Comparison of ENCODE assay signal across 21 cellular contexts in the genomic region with DNA sequence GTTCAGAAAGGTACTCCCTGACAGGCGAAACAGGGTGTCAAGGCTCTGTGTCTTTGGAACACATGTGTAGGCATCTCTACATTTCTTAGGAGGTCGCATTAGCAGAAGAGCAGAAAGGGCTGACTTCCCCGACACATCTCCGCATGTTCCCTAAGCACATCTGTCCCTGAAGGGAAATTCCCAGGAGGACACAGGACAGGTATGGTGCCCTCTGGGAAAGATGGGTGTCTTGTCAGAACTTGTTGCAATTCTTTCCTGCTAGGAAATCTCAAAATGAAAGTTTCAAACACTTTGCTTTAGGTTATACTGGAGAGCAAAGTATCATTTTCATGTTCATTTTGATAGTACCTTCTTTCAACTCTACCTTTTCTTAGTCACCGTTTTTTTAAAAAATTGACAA. TPM values are rescaled to one million over a fixed set of nuclear protein-coding genes. Genes with fewer than 3 reads are reported as not detected.
"Had no signal": no experiment of that assay in that cellular context is flagged by ENCODE, and none has a peak within 500 bp of the region (broad histone marks: within the 10 kb centered on the region; RNA-seq: fewer than 3 reads in every experiment).

No MANE protein-coding gene starts in this region.

- H3K27ac Mint-ChIP-seq: activated CD4-positive, alpha-beta T cell treated with anti-CD3 and anti-CD28 coated beads, Interleukin-2, amount 10 ng/mL, durations not matched to agents 24 days and 14 days; activated CD8-positive, alpha-beta T cell treated with anti-CD3 and anti-CD28 coated beads, Interleukin-2, amount 10 ng/mL, durations not matched to agents 7 days and 5 days; activated naive CD8-positive, alpha-beta T cell; natural killer cell treated with Interleukin-12 subunit alpha and Interleukin-12 subunit beta and Interleukin-15 and Interleukin-18, amount 100 ng/mL, for 72 hours; stimulated activated memory B cell treated with anti-CD40 and anti-IgM and Interleukin-4, amounts not matched to agents 10 μg/mL and 1 μg/mL and 100 μg/mL, for 72 hours had no signal

- H3K9me3 Mint-ChIP-seq: activated CD4-positive, alpha-beta T cell treated with anti-CD3 and anti-CD28 coated beads, Interleukin-2, amount 10 ng/mL, durations not matched to agents 24 days and 14 days; natural killer cell treated with Interleukin-12 subunit alpha and Interleukin-12 subunit beta and Interleukin-15 and Interleukin-18, amount 100 ng/mL, for 72 hours; stimulated activated memory B cell treated with anti-CD40 and anti-IgM and Interleukin-4, amounts not matched to agents 10 μg/mL and 1 μg/mL and 100 μg/mL, for 72 hours had no signal

- DNase-seq: activated CD4-positive, alpha-beta T cell treated with anti-CD3 and anti-CD28 coated beads, Interleukin-2, amount 10 ng/mL, durations not matched to agents 24 days and 14 days; activated CD4-positive, CD25-positive, alpha-beta regulatory T cell; activated CD8-positive, alpha-beta memory T cell treated with anti-CD3 and anti-CD28 coated beads, Interleukin-2, amount 50 U/mL, for 4 hours; activated CD8-positive, alpha-beta T cell treated with anti-CD3 and anti-CD28 coated beads, Interleukin-2, amount 10 ng/mL, durations not matched to agents 7 days and 5 days; activated gamma-delta T cell treated with Interleukin-2 at 50 U/mL for 16 hours; amniotic stem cell; esophagus squamous epithelium; hypothalamus; kidney glomerular epithelial cell; mesendoderm; occipital lobe; stimulated activated CD4-positive, alpha-beta T cell treated with anti-CD3 and anti-CD28 coated beads, Interleukin-2, amount 100 ng/mL, for 48 hours had no signal

- ATAC-seq: activated CD8-positive, alpha-beta T cell treated with anti-CD3 and anti-CD28 coated beads, Interleukin-2, amount 10 ng/mL, durations not matched to agents 7 days and 5 days; natural killer cell treated with Interleukin-12 subunit alpha and Interleukin-12 subunit beta and Interleukin-15 and Interleukin-18, amount 100 ng/mL, for 72 hours; stimulated activated memory B cell treated with anti-CD40 and anti-IgM and Interleukin-4, amounts not matched to agents 10 μg/mL and 1 μg/mL and 100 μg/mL, for 72 hours had no signal

- H3K4me1 Mint-ChIP-seq: activated CD4-positive, alpha-beta T cell treated with anti-CD3 and anti-CD28 coated beads, Interleukin-2, amount 10 ng/mL, durations not matched to agents 24 days and 14 days; stimulated activated memory B cell treated with anti-CD40 and anti-IgM and Interleukin-4, amounts not matched to agents 10 μg/mL and 1 μg/mL and 100 μg/mL, for 72 hours had no signal

- H3K36me3 Mint-ChIP-seq: activated naive CD8-positive, alpha-beta T cell; natural killer cell treated with Interleukin-12 subunit alpha and Interleukin-12 subunit beta and Interleukin-15 and Interleukin-18, amount 100 ng/mL, for 72 hours; stimulated activated memory B cell treated with anti-CD40 and anti-IgM and Interleukin-4, amounts not matched to agents 10 μg/mL and 1 μg/mL and 100 μg/mL, for 72 hours had no signal

- H3K4me3 Mint-ChIP-seq: activated CD4-positive, alpha-beta T cell treated with anti-CD3 and anti-CD28 coated beads, Interleukin-2, amount 10 ng/mL, durations not matched to agents 24 days and 14 days; activated CD8-positive, alpha-beta T cell treated with anti-CD3 and anti-CD28 coated beads, Interleukin-2, amount 10 ng/mL, durations not matched to agents 7 days and 5 days; activated naive CD8-positive, alpha-beta T cell; natural killer cell treated with Interleukin-12 subunit alpha and Interleukin-12 subunit beta and Interleukin-15 and Interleukin-18, amount 100 ng/mL, for 72 hours; stimulated activated memory B cell treated with anti-CD40 and anti-IgM and Interleukin-4, amounts not matched to agents 10 μg/mL and 1 μg/mL and 100 μg/mL, for 72 hours had no signal

- H3K27ac ChIP-seq: esophagus squamous epithelium, right atrium auricular region, tibial nerve, vagina had no signal

RNA-seq across cellular contexts. Expression of a gene that starts 2.0 kb away (rescaled TPM):
- total RNA-seq: activated CD4-positive, alpha-beta T cell treated with anti-CD3 and anti-CD28 coated beads, Interleukin-2, amount 10 ng/mL, durations not matched to agents 24 days and 14 days; activated CD8-positive, alpha-beta T cell treated with anti-CD3 and anti-CD28 coated beads, Interleukin-2, amount 10 ng/mL, durations not matched to agents 7 days and 5 days; chondrocyte; dermis microvascular lymphatic vessel endothelial cell; fibroblast of villous mesenchyme; natural killer cell treated with Interleukin-12 subunit alpha and Interleukin-12 subunit beta and Interleukin-15 and Interleukin-18, amount 100 ng/mL, for 72 hours; right atrium auricular region; vagina had no signal
